ENCODE assay signal across 8 cellular contexts in the genomic region with DNA sequence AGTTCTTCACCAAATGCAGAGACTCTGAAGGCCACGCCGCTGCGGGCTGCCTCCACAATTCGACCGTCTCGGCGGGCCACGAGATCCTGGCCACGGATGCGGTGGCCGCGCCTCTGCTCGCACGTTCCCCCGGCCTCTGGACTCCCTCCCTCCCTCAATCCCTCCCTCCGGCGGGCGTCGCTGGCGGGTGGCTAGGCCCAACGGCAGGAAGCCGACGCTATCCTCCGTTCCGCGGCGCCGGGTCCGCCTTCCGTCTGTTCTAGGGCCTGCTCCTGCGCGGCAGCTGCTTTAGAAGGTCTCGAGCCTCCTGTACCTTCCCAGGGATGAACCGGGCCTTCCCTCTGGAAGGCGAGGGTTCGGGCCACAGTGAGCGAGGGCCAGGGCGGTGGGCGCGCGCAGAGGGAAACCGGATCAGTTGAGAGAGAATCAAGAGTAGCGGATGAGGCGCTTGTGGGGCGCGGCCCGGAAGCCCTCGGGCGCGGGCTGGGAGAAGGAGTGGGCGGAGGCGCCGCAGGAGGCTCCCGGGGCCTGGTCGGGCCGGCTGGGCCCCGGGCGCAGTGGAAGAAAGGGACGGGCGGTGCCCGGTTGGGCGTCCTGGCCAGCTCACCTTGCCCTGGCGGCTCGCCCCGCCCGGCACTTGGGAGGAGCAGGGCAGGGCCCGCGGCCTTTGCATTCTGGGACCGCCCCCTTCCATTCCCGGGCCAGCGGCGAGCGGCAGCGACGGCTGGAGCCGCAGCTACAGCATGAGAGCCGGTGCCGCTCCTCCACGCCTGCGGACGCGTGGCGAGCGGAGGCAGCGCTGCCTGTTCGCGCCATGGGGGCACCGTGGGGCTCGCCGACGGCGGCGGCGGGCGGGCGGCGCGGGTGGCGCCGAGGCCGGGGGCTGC.
DNase-seq lines count a peak whose midpoint lies in the region; ATAC-seq lines count a peak whose summit lies in the region.

TSS of gene FUT4 (plus strand) at position 227 of the 887 bp plus-strand sequence. CDS start at position 440, 213 bp downstream.

- H2AFZ ChIP-seq in ACC112 (ENCODE audit: low read length, unreplicated experiment), result peak within 1 kb of the TSS; percentile 93

- H3K36me3 ChIP-seq in ACC112 (ENCODE audit: insufficient read depth, low read length), result no peaks in the 10 kb centered on the region

- H3K4me1 ChIP-seq in ACC112 (ENCODE audit: control insufficient read depth, insufficient read depth, low read length, unreplicated experiment), result peaks cover 28% of the 10 kb centered on the region

- ATAC-seq in GM18517 (IDR thresholded peaks at IDR 0.05; ENCODE audit: unreplicated experiment) (peak; percentile 81), HG03039 (IDR thresholded peaks at IDR 0.05; ENCODE audit: unreplicated experiment) (peak; percentile 81)

- peak within 1 kb of the TSS; percentile 93 for H3K27ac ChIP-seq in ACC112 (ENCODE audit: low read depth, low read length)

- peak within 1 kb of the TSS; percentile 85 for H3K4me3 ChIP-seq in ACC112 (ENCODE audit: low read depth, low read length)

- H3K27me3 ChIP-seq in ACC112 (ENCODE audit: insufficient read depth, low read length), result no peaks in the 10 kb centered on the region

- peak; percentile 86 for DNase-seq in NCI-H2196 (lab: John Stamatoyannopoulos, UW; ENCODE audit: unreplicated experiment)
- peak; percentile 80 for DNase-seq in activated CD4-positive, CD25-positive, alpha-beta regulatory T cell treated with anti-CD3 and anti-CD28 coated beads, Interleukin-2, amount 50 U/mL, for 72 hours
- DNase-seq in cerebellar cortex (ENCODE audit: low spot score), result peak; percentile 69
- peak; percentile 69 for DNase-seq in kidney glomerular epithelial cell (lab: John Stamatoyannopoulos, UW)
- DNase-seq in stimulated activated CD4-positive, alpha-beta T cell treated with anti-CD3 and anti-CD28 coated beads, Interleukin-1b, Interleukin-23, amount 100 ng/mL, for 24 hours (ENCODE audit: low read depth in 4 of 4, low spot score in 1 of 4), result peak; percentile 39 to 72 (median 51)

- peaks cover 41% of the 10 kb centered on the region for H3K79me2 ChIP-seq in ACC112 (ENCODE audit: control insufficient read depth, insufficient read depth, low read length, unreplicated experiment)

Comparison
In these comparisons a context has a peak if more than half of its experiments do, and no peak if none do; other contexts are left out.
1. Peak in every context shown above with its lines: DNase-seq, ATAC-seq, H3K4me3 ChIP-seq and H3K27ac ChIP-seq.